Comparison of ENCODE assay signal across 12 cellular contexts in genomic region chr5:32600057-32600622, GRCh38. TPM values are rescaled to one million over a fixed set of nuclear protein-coding genes. Genes with fewer than 3 reads are reported as not detected.
DNase-seq lines count a peak whose midpoint lies in the region; ATAC-seq and TF ChIP-seq lines count a peak whose summit lies in the region.
"Had no signal": no experiment of that assay in that cellular context is flagged by ENCODE, and none has a peak within 500 bp of the region (broad histone marks: within the 10 kb centered on the region; RNA-seq: fewer than 3 reads in every experiment).

No MANE protein-coding gene starts in this region.

- in situ Hi-C loops in HAP-1 (cut with MboI; ENCODE audit: low sequenced_read_pairs): loop anchor here (25.0 kb wide), 1 partner anchor 363 kb away; no protein-coding TSS in a partner anchor

- 16% methylated on average over 4 of the region's 4 CpGs for WGBS in SK-N-SH (ENCODE audit: low lambda C conversion rate)

- H3K36me3 ChIP-seq in SK-N-SH (replicated peaks in 1 of 2; ENCODE audit: control insufficient read depth in 1 of 2, insufficient read depth in 2 of 2, low read length in 1 of 2) (peaks cover 89 to 91% of the 10 kb centered on the region in 2 experiments), HAP-1 (replicated peaks) (peaks cover 66% of the 10 kb centered on the region)

- POLR2A ChIA-PET in SK-N-SH (lab: Yijun Ruan, JAX): no interaction called here

- H3K27ac ChIP-seq in SK-N-SH (ENCODE audit: low read depth in 2 of 2, low read length in 1 of 2): peak overlapping the region; percentile 81 to 82; a peak in 3 of 4 replicates
- H3K27ac ChIP-seq: upper lobe of right lung had no signal

- H2AFZ ChIP-seq in SK-N-SH (ENCODE audit: low read depth): no peak overlapping the region

- TF ChIP-seq EP300 in SK-N-SH (IDR thresholded peaks at IDR 0.05; ENCODE audit: borderline replicate concordance in 1 of 2, low read depth in 1 of 2, low read length in 1 of 2): peak; percentile 50 to 89; a peak in 3 of 4 replicates

- H3K4me1 ChIP-seq in SK-N-SH (ENCODE audit: control insufficient read depth in 1 of 2, insufficient read depth in 2 of 2, low read depth in 1 of 2, low read length in 1 of 2) (peaks cover 0 to 30% of the 10 kb centered on the region in 2 experiments; a peak in 3 of 4 replicates), HAP-1 (no peaks in the 10 kb centered on the region)

- H4K20me1 ChIP-seq in SK-N-SH (ENCODE audit: insufficient read depth): peaks cover 14% of the 10 kb centered on the region

- no peak for ATAC-seq in GM18519 (IDR thresholded peaks at IDR 0.05; ENCODE audit: low FRiP score, unreplicated experiment)
- ATAC-seq: upper lobe of right lung had no signal

- H3F3A ChIP-seq in SK-N-SH (replicated peaks; ENCODE audit: insufficient read depth): peaks cover 52% of the 10 kb centered on the region

- no peaks in the 10 kb centered on the region for H3K9me2 ChIP-seq in SK-N-SH

- H3K9me3 ChIP-seq in SK-N-SH (no peaks in the 10 kb centered on the region), HAP-1 (no peaks in the 10 kb centered on the region)
- H3K9me3 ChIP-seq: upper lobe of right lung had no signal

- H3K4me3 ChIP-seq in SK-N-SH (ENCODE audit: low read depth in 2 of 2, low read length in 1 of 2) (no peak overlapping the region), fibroblast of pulmonary artery (replicated peaks; ENCODE audit: low read depth, low read length) (no peak overlapping the region), HAP-1 (no peak overlapping the region)
- H3K4me3 ChIP-seq: upper lobe of right lung had no signal

- CTCF ChIA-PET in SK-N-SH (lab: Yijun Ruan, JAX): interaction anchor here (1.7 to 2.9 kb wide), 3 partner anchors 10 to 368 kb away, joined by 5 to 27 read pairs (median 11); no protein-coding TSS in a partner anchor

- H3K9ac ChIP-seq in SK-N-SH: no peak overlapping the region

- H3K27me3 ChIP-seq in SK-N-SH (ENCODE audit: insufficient read depth) (no peaks in the 10 kb centered on the region), HAP-1 (ENCODE audit: low read depth) (no peaks in the 10 kb centered on the region)
- H3K27me3 ChIP-seq: upper lobe of right lung had no signal

- TF ChIP-seq RAD21 in SK-N-SH (IDR thresholded peaks at IDR 0.05; ENCODE audit: low read length): no peak

- peak overlapping the region; percentile 9; the same call in 1 of the 2 replicates for H3K4me2 ChIP-seq in SK-N-SH

- peak; percentile 80 for DNase-seq in ELR (ENCODE audit: low read depth)
- no peak for DNase-seq in SK-N-SH
- peak; percentile 84 for DNase-seq in fibroblast of pulmonary artery (ENCODE audit: low read depth)
- DNase-seq in renal cortical epithelial cell (ENCODE audit: low read depth): peak; percentile 73
- no peak for DNase-seq in RPMI8226
- no peak for DNase-seq in HAP-1 (ENCODE audit: low spot score in 2 of 2)
- no peak for DNase-seq in CD1c-positive myeloid dendritic cell (ENCODE audit: extremely low spot score)
- DNase-seq: foreskin melanocyte; NCI-H82; stimulated activated CD4-positive, alpha-beta T cell treated with anti-CD3 and anti-CD28 coated beads, Interleukin-4, amount 100 ng/mL, for 4 hours; upper lobe of right lung had no signal

- peaks cover 83% of the 10 kb centered on the region for H3K79me2 ChIP-seq in SK-N-SH (ENCODE audit: insufficient read depth)

- TF ChIP-seq CTCF in SK-N-SH (IDR thresholded peaks at IDR 0.05): no peak
- no peak for TF ChIP-seq CTCF in fibroblast of pulmonary artery (IDR thresholded peaks at IDR 0.05; ENCODE audit: low read length, missing control alignments)

TF ChIP-seq in SK-N-SH, 30 proteins besides CTCF, POLR2A, EP300 and RAD21 (continues in another document):
- TF ChIP-seq SIN3A (IDR thresholded peaks at IDR 0.05; ENCODE audit: borderline replicate concordance, low read depth, low read length) (peak; percentile 68; the same call in 1 of the 2 replicates), NFIC (IDR thresholded peaks at IDR 0.05; ENCODE audit: borderline replicate concordance) (peak; percentile 96), PBX3 (IDR thresholded peaks at IDR 0.05) (peak; percentile 86), GABPA (IDR thresholded peaks at IDR 0.05; ENCODE audit: low read depth) (no peak), USF2 (IDR thresholded peaks at IDR 0.05; ENCODE audit: borderline replicate concordance, low read depth, low read length) (no peak), CHD2 (IDR thresholded peaks at IDR 0.05; ENCODE audit: low read length, partially characterized antibody) (no peak), MEF2A (IDR thresholded peaks at IDR 0.05; ENCODE audit: borderline replicate concordance, low read depth) (no peak), GATA2 (CRISPR knock-in tag; IDR thresholded peaks at IDR 0.05) (no peak), NRF1 (IDR thresholded peaks at IDR 0.05; ENCODE audit: low read depth, low read length) (no peak), FOXJ3 (CRISPR knock-in tag; IDR thresholded peaks at IDR 0.05) (no peak), SMC3 (IDR thresholded peaks at IDR 0.05; ENCODE audit: low read depth, low read length) (no peak), RXRA (IDR thresholded peaks at IDR 0.05; ENCODE audit: borderline replicate concordance, low read depth) (peak; percentile 93), TAF1 (IDR thresholded peaks at IDR 0.05; ENCODE audit: borderline replicate concordance, low read depth, low read length) (no peak), ZBTB33 (IDR thresholded peaks at IDR 0.05; ENCODE audit: borderline replicate concordance, low read depth) (0 out of 2 replicates have a peak, but pooled peaks have one; percentile 63), RFX5 (IDR thresholded peaks at IDR 0.05; ENCODE audit: low read length) (no peak), ELF1 (IDR thresholded peaks at IDR 0.05) (no peak), YY1 (IDR thresholded peaks at IDR 0.05; ENCODE audit: low read depth) (no peak; the same call in 1 of the 2 replicates), MXI1 (IDR thresholded peaks at IDR 0.05; ENCODE audit: low read depth, low read length) (no peak), EZH2phosphoT487 (IDR thresholded peaks at IDR 0.05; ENCODE audit: borderline replicate concordance, low read depth) (no peak), TEAD4 (IDR thresholded peaks at IDR 0.05; ENCODE audit: borderline replicate concordance, insufficient read depth) (peak; percentile 93)

RNA-seq across cellular contexts. Expression of gene SUB1, which starts 14.8 kb away (rescaled TPM):
- 50.8 and 55.4 TPM in 2 replicates for polyA plus RNA-seq in SK-N-SH (2012; rRNA removed)
- 77.3 and 209 TPM in 2 replicates for polyA plus RNA-seq in SK-N-SH (2012; cell fraction: cytosol; rRNA removed)
- 17.9 and 39.8 TPM in 2 replicates for polyA plus RNA-seq in SK-N-SH (2012; cell fraction: nucleus; rRNA removed)
- total RNA-seq in renal cortical epithelial cell: 319 and 351 TPM in 2 replicates

Comparison
In these comparisons a context has a peak if more than half of its experiments do, and no peak if none do; other contexts are left out.
1. DNase-seq: peak in ELR (single experiment), fibroblast of pulmonary artery (single experiment) and renal cortical epithelial cell (single experiment); none in SK-N-SH (single experiment), RPMI8226 (single experiment), HAP-1 (0 of 2) and CD1c-positive myeloid dendritic cell (single experiment).